8 cellular contexts compared by ENCODE assay signal in genomic region chr2:26961603-26962184, GRCh38. TPM values are rescaled to one million over a fixed set of nuclear protein-coding genes. Genes with fewer than 3 reads are reported as not detected.
DNase-seq lines count a peak whose midpoint lies in the region; ATAC-seq, FAIRE-seq and TF ChIP-seq lines count a peak whose summit lies in the region.

No MANE protein-coding gene starts in this region.

- H3K9me3 ChIP-seq in small intestine (ENCODE audit: control insufficient read depth, low read depth), result no peaks in the 10 kb centered on the region

- no peak overlapping the region for H3K4me3 ChIP-seq in astrocyte of the spinal cord (ENCODE audit: low read depth, low read length)
- H3K4me3 ChIP-seq in small intestine (ENCODE audit: low read depth in 1 of 2, low read length in 2 of 2), result no peak overlapping the region

- no peaks in the 10 kb centered on the region for H3K27me3 ChIP-seq in small intestine (ENCODE audit: control insufficient read depth in 2 of 2, insufficient read depth in 2 of 2, low read length in 2 of 2)

- DNase-seq in SIG-M5 treated with dmso at 0.1 percent for 504 hours (lab: John Stamatoyannopoulos, UW; ENCODE audit: unreplicated experiment) (peak; percentile 45), SIG-M5 (lab: John Stamatoyannopoulos, UW) (no peak), NCI-H2029 (lab: John Stamatoyannopoulos, UW) (peak; percentile 78), T-helper 22 cell (ENCODE audit: low read depth) (peak; percentile 40), astrocyte of the spinal cord (ENCODE audit: low read depth, low spot score) (peak; percentile 79), hypothalamus (lab: John Stamatoyannopoulos, UW) (peak in 49 of 51 donors; percentile 11 to 87 (median 59)), small intestine (peak; percentile 86)

- peak; percentile 93 for TF ChIP-seq CTCF in astrocyte of the spinal cord (IDR thresholded peaks at IDR 0.05; ENCODE audit: low read depth, low read length)

- no peaks in the 10 kb centered on the region for H3K4me1 ChIP-seq in small intestine (ENCODE audit: control insufficient read depth in 2 of 2, insufficient read depth in 1 of 2, low read depth in 1 of 2, low read length in 1 of 2)

- no peak for FAIRE-seq in small intestine (lab: Jason Lieb, UNC)

- no peak for ATAC-seq in GM18858 (IDR thresholded peaks at IDR 0.05; ENCODE audit: unreplicated experiment)

- no peak overlapping the region for H3K27ac ChIP-seq in small intestine (ENCODE audit: low read depth in 1 of 2, low read length in 1 of 2)

- in situ Hi-C loops in astrocyte of the spinal cord (cut with HindIII; ENCODE audit: low sequenced_read_pairs), result no loop called here

- WGBS in small intestine, 3 donors, result 19 to 23% (median 20%) methylated on average over 15 of the region's 15 CpGs

- H3K36me3 ChIP-seq in small intestine (ENCODE audit: control insufficient read depth in 2 of 2, insufficient read depth in 2 of 2, low read length in 2 of 2), result no peaks in the 10 kb centered on the region

RNA-seq across cellular contexts. Expression of gene MAPRE3, which starts 8.7 kb away (rescaled TPM):
- 10 to 100 TPM in 1 of 3 donors, 1 to 10 TPM in 2; 2.9 to 11.1 (median 3.0) TPM for polyA plus RNA-seq in small intestine
